10 cellular contexts compared by ENCODE assay signal in the genomic region with DNA sequence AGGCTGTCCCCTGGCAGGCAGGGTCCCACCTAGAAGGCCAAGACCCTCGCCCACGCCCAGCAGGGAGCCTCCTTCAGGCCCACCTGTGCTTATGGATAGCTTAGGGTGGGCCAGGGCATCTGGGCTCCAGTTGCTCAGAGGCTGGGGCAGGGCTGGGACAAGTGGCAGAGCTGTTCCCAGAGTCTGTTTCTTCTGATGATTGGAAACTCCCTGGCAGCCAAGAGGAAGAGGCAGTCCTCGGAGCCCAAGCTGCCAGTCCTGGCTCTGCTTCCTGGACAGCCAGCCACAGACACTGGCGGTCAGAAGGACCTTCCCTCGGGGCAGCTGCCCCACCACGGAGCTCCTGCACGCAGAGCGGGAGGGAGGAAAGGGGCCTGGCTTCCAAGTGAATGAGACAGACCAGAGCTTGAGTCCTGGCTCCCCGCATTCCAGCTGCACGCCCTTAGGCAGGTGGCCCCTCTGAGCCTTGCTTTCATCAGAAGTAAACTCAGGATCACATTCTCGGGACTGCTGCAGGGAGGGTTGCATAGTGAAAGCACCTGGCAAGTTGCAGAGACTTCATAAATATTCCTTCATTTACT. TPM values are rescaled to one million over a fixed set of nuclear protein-coding genes. Genes with fewer than 3 reads are reported as not detected.
DNase-seq lines count a peak whose midpoint lies in the region; ATAC-seq, FAIRE-seq and TF ChIP-seq lines count a peak whose summit lies in the region.
"Had no signal": no experiment of that assay in that cellular context is flagged by ENCODE, and none has a peak within 500 bp of the region (broad histone marks: within the 10 kb centered on the region; RNA-seq: fewer than 3 reads in every experiment).

No MANE protein-coding gene starts in this region.

- DNase-seq in IMR-90 (peak; percentile 12), T47D (ENCODE audit: low read depth in 1 of 2, low spot score in 1 of 2) (peak; percentile 33 to 44), iPS-NIHi7 (ENCODE audit: extremely low spot score) (peak; percentile 59), small intestine (peak; percentile 55), spleen (no peak)
- no peak for DNase-seq in stimulated activated CD8-positive, alpha-beta memory T cell treated with anti-CD3 and anti-CD28 coated beads, Interleukin-4, amount 100 ng/mL, for 48 hours
- DNase-seq: NCI-H2029 had no signal

- no peak for FAIRE-seq in small intestine (lab: Jason Lieb, UNC)
- FAIRE-seq: GM12892 had no signal

- TF ChIP-seq POLR2A in IMR-90 (IDR thresholded peaks at IDR 0.05; ENCODE audit: low read depth, low read length) (no peak), spleen (IDR thresholded peaks at IDR 0.05) (no peak)

- H3K27ac ChIP-seq in IMR-90 (ENCODE audit: insufficient read depth, low read length) (no peak overlapping the region), small intestine (ENCODE audit: low read depth in 1 of 2, low read length in 1 of 2) (peak overlapping the region in 1 of 2 donors; percentile 40), spleen (peak overlapping the region in 1 of 8 donors; percentile 2)

- no peak overlapping the region for H4K8ac ChIP-seq in IMR-90 (ENCODE audit: low read depth in 2 of 2, low read length in 2 of 2)

- TF ChIP-seq RAD21 in IMR-90 (IDR thresholded peaks at IDR 0.05; ENCODE audit: low read length) = no peak

- peaks cover 2% of the 10 kb centered on the region; the same call in 1 of the 2 replicates for H3K4me1 ChIP-seq in IMR-90 (ENCODE audit: control insufficient read depth, insufficient read depth, low read length)
- peaks cover 0 to under 1% of the 10 kb centered on the region in 2 donors for H3K4me1 ChIP-seq in small intestine (ENCODE audit: control insufficient read depth in 2 of 2, insufficient read depth in 1 of 2, low read depth in 1 of 2, low read length in 1 of 2)
- peaks cover 0 to 27% (median 21%) of the 10 kb centered on the region in 6 donors for H3K4me1 ChIP-seq in spleen

- CTCF ChIA-PET in IMR-90 (lab: Yijun Ruan, JAX) = interaction anchor here (1.1 to 4.3 kb wide), 3 partner anchors 43 to 596 kb away, joined by 4 to 35 read pairs (median 5); no protein-coding TSS in a partner anchor

- BruUV-seq in IMR-90 (replicated peaks; lab: Mats Ljungman, UMichigan) = no TSS peak

- H3K18ac ChIP-seq in IMR-90 (ENCODE audit: low read depth, low read length) = no peak overlapping the region

- H3K9me1 ChIP-seq in IMR-90 (ENCODE audit: insufficient read depth, low read length) = no peaks in the 10 kb centered on the region

- intact Hi-C loops in IMR-90 (cut with micrococcal nuclease) = loop anchor here (2.0 kb wide), 2 partner anchors 461 to 591 kb away; no protein-coding TSS in a partner anchor
- intact Hi-C loops in spleen (cut with DNase I; ENCODE audit: low total_unique reads) = loop anchor here (2.0 to 5.0 kb wide), 2 partner anchors 45 to 597 kb away; no protein-coding TSS in a partner anchor

- H4K20me1 ChIP-seq in IMR-90 (ENCODE audit: insufficient read depth, low read length) = no peaks in the 10 kb centered on the region

- H3K56ac ChIP-seq in IMR-90 (ENCODE audit: extremely low read depth, insufficient read depth, low read length) = no peak overlapping the region

- no peak overlapping the region for H2BK5ac ChIP-seq in IMR-90 (ENCODE audit: low read depth, low read length, poor library complexity, severe bottlenecking)

- H3K4me3 ChIP-seq in IMR-90 (ENCODE audit: insufficient read depth, low read depth, low read length) = no peak overlapping the region
- H3K4me3 ChIP-seq in small intestine (ENCODE audit: low read depth in 1 of 2, low read length in 2 of 2) = no peak overlapping the region
- no peak overlapping the region for H3K4me3 ChIP-seq in spleen

- no peak overlapping the region for H3K23ac ChIP-seq in IMR-90 (ENCODE audit: low read depth, low read length)

- H2AK9ac ChIP-seq in IMR-90 (replicated peaks; ENCODE audit: low read depth, low read length, poor library complexity) = peak overlapping the region; percentile 9

- 17% methylated on average over 1 of the region's 11 CpGs; no CpG with 5 or more reads in 1 of the 2 experiments for WGBS in IMR-90 (ENCODE audit: extremely low coverage in 2 of 2, insufficient read length in 1 of 2), 2 experiments
- 10 to 27% (median 23%) methylated on average over 11 of the region's 11 CpGs for WGBS in small intestine, 3 donors
- 37 to 51% (median 42%) methylated on average over 11 of the region's 11 CpGs for WGBS in spleen, 5 donors

- TF ChIP-seq CTCF in IMR-90 (conservative IDR thresholded peaks at IDR 0.05; ENCODE audit: low read depth, low read length) (no peak), spleen (IDR thresholded peaks at IDR 0.05 in 8 of 11, conservative IDR thresholded peaks at IDR 0.05 in 3 of 11) (no peak)

- dilution Hi-C loops in IMR-90 (cut with HindIII; ENCODE audit: low sequenced_read_pairs, unreplicated experiment) = no loop called here

- H4K91ac ChIP-seq in IMR-90 (ENCODE audit: insufficient read depth, low read depth, low read length) = no peak overlapping the region

- H2AFZ ChIP-seq in IMR-90 (replicated peaks; ENCODE audit: low read length, poor library complexity) = peak overlapping the region; percentile 74

- no peaks in the 10 kb centered on the region for H3K36me3 ChIP-seq in IMR-90 (ENCODE audit: control insufficient read depth, insufficient read depth, low read length)
- no peaks in the 10 kb centered on the region for H3K36me3 ChIP-seq in small intestine (ENCODE audit: control insufficient read depth in 2 of 2, insufficient read depth in 2 of 2, low read length in 2 of 2)
- H3K36me3 ChIP-seq in spleen = no peaks in the 10 kb centered on the region

- no peak overlapping the region for H2BK20ac ChIP-seq in IMR-90 (ENCODE audit: low read depth, low read length)

- H2BK120ac ChIP-seq in IMR-90 (ENCODE audit: low read depth, low read length) = no peak overlapping the region

- no peak overlapping the region for H3K9ac ChIP-seq in IMR-90 (ENCODE audit: low read depth, low read length)

- no peaks in the 10 kb centered on the region for H3K9me3 ChIP-seq in IMR-90 (ENCODE audit: control insufficient read depth, insufficient read depth, low read length)
- H3K9me3 ChIP-seq in small intestine (ENCODE audit: control insufficient read depth, low read depth) = no peaks in the 10 kb centered on the region
- H3K9me3 ChIP-seq in spleen = no peaks in the 10 kb centered on the region

- no peak overlapping the region for H2AK5ac ChIP-seq in IMR-90 (ENCODE audit: low read depth, low read length)

- no peak overlapping the region for H4K5ac ChIP-seq in IMR-90 (ENCODE audit: low read depth, low read length)

- no peak overlapping the region for H3K4me2 ChIP-seq in IMR-90 (ENCODE audit: low read depth, low read length)

- peak; percentile 21; the same call in 1 of the 2 replicates for ATAC-seq in IMR-90 (ENCODE audit: low read depth)
- ATAC-seq in GM18909 (IDR thresholded peaks at IDR 0.05; ENCODE audit: poor library complexity, unreplicated experiment) = no peak
- ATAC-seq in GM19324 (IDR thresholded peaks at IDR 0.05; ENCODE audit: low FRiP score, unreplicated experiment) = no peak

- H3K27me3 ChIP-seq in IMR-90 (ENCODE audit: control insufficient read depth, insufficient read depth, low read length) = peaks cover 19% of the 10 kb centered on the region
- H3K27me3 ChIP-seq in small intestine (ENCODE audit: control insufficient read depth in 2 of 2, insufficient read depth in 2 of 2, low read length in 2 of 2) = no peaks in the 10 kb centered on the region
- peaks cover 0 to 75% (median 14%) of the 10 kb centered on the region in 7 donors for H3K27me3 ChIP-seq in spleen (replicated peaks in 1 of 7)

- in situ Hi-C loops in IMR-90 (cut with MboI; ENCODE audit: low sequenced_read_pairs) = loop anchor here (5.0 kb wide), 1 partner anchor 587 kb away; no protein-coding TSS in a partner anchor
- in situ Hi-C loops in T47D (cut with HindIII; ENCODE audit: low pct_unique_long_range_greater_than_20kb, low sequenced_read_pairs) = no loop called here

- H3K79me1 ChIP-seq in IMR-90 (ENCODE audit: low read depth in 1 of 2, low read length in 2 of 2) = no peaks in the 10 kb centered on the region

- H3K14ac ChIP-seq in IMR-90 (replicated peaks; ENCODE audit: low read depth, low read length) = no peak overlapping the region

- no peak overlapping the region for H3K4ac ChIP-seq in IMR-90 (ENCODE audit: low read depth, low read length)

- no peak overlapping the region for H2BK15ac ChIP-seq in IMR-90 (ENCODE audit: low read depth, low read length)

- POLR2A ChIA-PET in IMR-90 (lab: Charles Lee; ENCODE audit: unreplicated experiment) = no interaction called here

TF ChIP-seq in IMR-90, 13 proteins besides CTCF, POLR2A, EP300 and RAD21 (continues in another document):
- no peak for TF ChIP-seq BHLHE40 (IDR thresholded peaks at IDR 0.05; ENCODE audit: low read depth, low read length)
- TF ChIP-seq RFX5 (IDR thresholded peaks at IDR 0.05; ENCODE audit: low read depth, low read length) = no peak
- TF ChIP-seq, protein P1, sequence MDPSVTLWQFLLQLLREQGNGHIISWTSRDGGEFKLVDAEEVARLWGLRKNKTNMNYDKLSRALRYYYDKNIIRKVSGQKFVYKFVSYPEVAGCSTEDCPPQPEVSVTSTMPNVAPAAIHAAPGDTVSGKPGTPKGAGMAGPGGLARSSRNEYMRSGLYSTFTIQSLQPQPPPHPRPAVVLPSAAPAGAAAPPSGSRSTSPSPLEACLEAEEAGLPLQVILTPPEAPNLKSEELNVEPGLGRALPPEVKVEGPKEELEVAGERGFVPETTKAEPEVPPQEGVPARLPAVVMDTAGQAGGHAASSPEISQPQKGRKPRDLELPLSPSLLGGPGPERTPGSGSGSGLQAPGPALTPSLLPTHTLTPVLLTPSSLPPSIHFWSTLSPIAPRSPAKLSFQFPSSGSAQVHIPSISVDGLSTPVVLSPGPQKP (IDR thresholded peaks at IDR 0.05; ENCODE audit: borderline replicate concordance, low read depth, low read length) = no peak
- TF ChIP-seq MXI1 (IDR thresholded peaks at IDR 0.05; ENCODE audit: borderline replicate concordance, low read depth, low read length) = no peak
- TF ChIP-seq MAZ (IDR thresholded peaks at IDR 0.05; ENCODE audit: borderline replicate concordance, low read depth, low read length) = no peak
- TF ChIP-seq MAFK (IDR thresholded peaks at IDR 0.05; ENCODE audit: low read depth, low read length) = no peak
- no peak for TF ChIP-seq RCOR1 (IDR thresholded peaks at IDR 0.05; ENCODE audit: insufficient replicate concordance, low read length)
- no peak for TF ChIP-seq FOS (IDR thresholded peaks at IDR 0.05; ENCODE audit: low read depth, low read length)
- no peak for TF ChIP-seq SMC3 (IDR thresholded peaks at IDR 0.05; ENCODE audit: low read depth, low read length)
- no peak for TF ChIP-seq CEBPB (IDR thresholded peaks at IDR 0.05; ENCODE audit: low read depth, low read length)
- TF ChIP-seq NFE2L2 (IDR thresholded peaks at IDR 0.05; ENCODE audit: low read depth, low read length) = no peak

RNA-seq across cellular contexts. Expression of a gene that starts 38.0 kb away (rescaled TPM):
- total RNA-seq in IMR-90 (2012; rRNA removed) (not detected in 2 replicates), spleen (under 1 TPM in 1 of 7 donors, not detected in 6; 0.20 TPM)
- polyA plus RNA-seq in IMR-90 (2012; rRNA removed) (not detected in 2 replicates), small intestine (1 to 10 TPM; 2.2 to 8.4 (median 3.4) TPM), spleen (under 1 TPM in 1 of 3 donors, not detected in 2; 0.03 TPM)
- not detected in 2 replicates for polyA plus RNA-seq in IMR-90 (2012; cell fraction: cytosol; rRNA removed)
- polyA plus RNA-seq in IMR-90 (2012; cell fraction: nucleus; rRNA removed; ENCODE audit: low replicate concordance) = not detected in 2 replicates

Comparison
In these comparisons a context has a peak if more than half of its experiments do, and no peak if none do; other contexts are left out.
1. DNase-seq: peak in IMR-90 (single experiment), T47D (2 of 2), iPS-NIHi7 (single experiment) and small intestine (single experiment); none in spleen (single experiment) and stimulated activated CD8-positive, alpha-beta memory T cell treated with anti-CD3 and anti-CD28 coated beads, Interleukin-4, amount 100 ng/mL, for 48 hours (single experiment).